Comparison of ENCODE assay signal across 23 cellular contexts in the genomic region with DNA sequence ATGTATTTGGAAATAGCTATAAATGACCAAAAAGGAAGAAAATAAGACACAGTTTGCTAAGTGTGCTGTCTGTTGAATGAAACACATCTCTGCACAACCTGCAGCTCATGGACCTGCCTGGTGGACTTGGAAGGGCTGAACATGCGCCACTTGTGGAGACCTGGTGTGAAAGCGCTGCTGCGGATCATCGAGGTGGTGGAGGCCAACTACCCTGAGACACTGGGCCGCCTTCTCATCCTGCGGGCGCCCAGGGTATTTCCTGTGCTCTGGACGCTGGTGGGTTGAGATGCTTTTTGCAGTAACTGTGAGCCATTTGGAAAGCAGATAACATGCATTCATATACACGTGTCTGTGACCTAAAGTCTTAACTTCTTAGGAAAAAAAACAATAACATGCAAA.
DNase-seq lines count a peak whose midpoint lies in the region; ATAC-seq, FAIRE-seq and TF ChIP-seq lines count a peak whose summit lies in the region.
"Had no signal": no experiment of that assay in that cellular context is flagged by ENCODE, and none has a peak within 500 bp of the region (broad histone marks: within the 10 kb centered on the region; RNA-seq: fewer than 3 reads in every experiment).

No MANE protein-coding gene starts in this region.

- H3K4me3 Mint-ChIP-seq in astrocyte (ENCODE audit: unreplicated experiment): no peak overlapping the region
- no peak overlapping the region for H3K4me3 Mint-ChIP-seq in memory B cell
- H3K4me3 Mint-ChIP-seq: activated CD4-positive, alpha-beta memory T cell treated with anti-CD3 and anti-CD28 coated beads for 36 hours; dendritic cell treated with granulocyte-macrophage colony-stimulating factor and Interleukin-4, amounts not matched to agents 40 ng/mL and 50 ng/mL, for 4 days had no signal

- H3K27ac Mint-ChIP-seq in astrocyte (ENCODE audit: unreplicated experiment): peak overlapping the region; percentile 72
- peak overlapping the region; percentile 31 for H3K27ac Mint-ChIP-seq in memory B cell
- H3K27ac Mint-ChIP-seq: activated CD4-positive, alpha-beta memory T cell treated with anti-CD3 and anti-CD28 coated beads for 36 hours; dendritic cell treated with granulocyte-macrophage colony-stimulating factor and Interleukin-4, amounts not matched to agents 40 ng/mL and 50 ng/mL, for 4 days had no signal

- H3K9me3 Mint-ChIP-seq in astrocyte (ENCODE audit: unreplicated experiment) (no peaks in the 10 kb centered on the region), memory B cell (no peaks in the 10 kb centered on the region)
- H3K9me3 Mint-ChIP-seq: activated CD4-positive, alpha-beta memory T cell treated with anti-CD3 and anti-CD28 coated beads for 36 hours; dendritic cell treated with granulocyte-macrophage colony-stimulating factor and Interleukin-4, amounts not matched to agents 40 ng/mL and 50 ng/mL, for 4 days had no signal

- FAIRE-seq in astrocyte (lab: Jason Lieb, UNC): no peak
- FAIRE-seq: H54, islet of Langerhans, urothelium cell line had no signal

- no peaks in the 10 kb centered on the region for H3K9me2 ChIP-seq in hepatocyte (replicated peaks; ENCODE audit: insufficient read depth)

- H3K27me3 ChIP-seq in heart right ventricle (no peaks in the 10 kb centered on the region), right cardiac atrium (ENCODE audit: control insufficient read depth, insufficient read depth) (no peaks in the 10 kb centered on the region), astrocyte (ENCODE audit: insufficient read depth, low read length) (no peaks in the 10 kb centered on the region), upper lobe of right lung (no peaks in the 10 kb centered on the region), hepatocyte (no peaks in the 10 kb centered on the region)
- H3K27me3 ChIP-seq: right lobe of liver had no signal

- DNase-seq in heart right ventricle (no peak), right cardiac atrium (no peak), astrocyte (ENCODE audit: low read depth) (no peak), memory B cell (ENCODE audit: low spot score in 2 of 2) (no peak), upper lobe of right lung (no peak), hippocampal formation (lab: John Stamatoyannopoulos, UW) (no peak), cerebellar nuclear complex (lab: John Stamatoyannopoulos, UW) (no peak), hepatocyte (ENCODE audit: low spot score) (no peak)
- DNase-seq: activated CD4-positive, alpha-beta memory T cell treated with anti-CD3 and anti-CD28 coated beads for 36 hours; activated CD4-positive, CD25-positive, alpha-beta regulatory T cell; activated naive CD4-positive, alpha-beta T cell treated with Interleukin-2 at 50 U/mL for 16 hours; amniotic stem cell; mammary epithelial cell; NCI-H146; NCI-H2171; NCI-H69; right lobe of liver; stimulated activated CD4-positive, alpha-beta T cell treated with anti-CD3 and anti-CD28 coated beads, Interleukin-15, amount 100 ng/mL, for 24 hours had no signal

- ATAC-seq in heart right ventricle (no peak), right cardiac atrium (no peak), memory B cell (ENCODE audit: low read depth) (no peak), upper lobe of right lung (no peak)

- H3K4me2 ChIP-seq in astrocyte (ENCODE audit: low read length) (no peak overlapping the region), hepatocyte (no peak overlapping the region)

- peaks cover 6% of the 10 kb centered on the region for H4K20me1 ChIP-seq in astrocyte (ENCODE audit: insufficient read depth, low read length)
- H4K20me1 ChIP-seq in hepatocyte (ENCODE audit: insufficient read depth, poor library complexity, severe bottlenecking): no peaks in the 10 kb centered on the region

- H3K27me3 Mint-ChIP-seq in astrocyte (ENCODE audit: low read depth, unreplicated experiment) (no peaks in the 10 kb centered on the region), memory B cell (no peaks in the 10 kb centered on the region)
- H3K27me3 Mint-ChIP-seq: activated CD4-positive, alpha-beta memory T cell treated with anti-CD3 and anti-CD28 coated beads for 36 hours; dendritic cell treated with granulocyte-macrophage colony-stimulating factor and Interleukin-4, amounts not matched to agents 40 ng/mL and 50 ng/mL, for 4 days had no signal

- H3K79me2 ChIP-seq in astrocyte (ENCODE audit: insufficient read depth, low read length) (peaks cover 7% of the 10 kb centered on the region), hepatocyte (no peaks in the 10 kb centered on the region)

- H3K36me3 ChIP-seq in heart right ventricle (peaks cover 0 to 100% (median 80%) of the 10 kb centered on the region in 9 donors), astrocyte (ENCODE audit: insufficient read depth, low read length) (peaks cover 62% of the 10 kb centered on the region), upper lobe of right lung (peaks cover 100% of the 10 kb centered on the region), hepatocyte (replicated peaks; ENCODE audit: insufficient read depth, low read depth) (peaks cover 6% of the 10 kb centered on the region)

- H3K4me3 ChIP-seq in heart right ventricle (no peak overlapping the region), right cardiac atrium (ENCODE audit: low read length) (no peak overlapping the region), astrocyte (ENCODE audit: insufficient read depth, low read depth, low read length) (no peak overlapping the region), upper lobe of right lung (no peak overlapping the region), hepatocyte (no peak overlapping the region)
- H3K4me3 ChIP-seq: right lobe of liver had no signal

- H3K27ac ChIP-seq in heart right ventricle (peak overlapping the region in 8 of 10 donors; percentile 21 to 77 (median 45)), right cardiac atrium (ENCODE audit: low read length) (no peak overlapping the region), astrocyte (ENCODE audit: low read depth, low read length) (no peak overlapping the region), upper lobe of right lung (peak overlapping the region; percentile 42), hepatocyte (no peak overlapping the region)
- H3K27ac ChIP-seq: epithelial cell of prostate, right lobe of liver had no signal

- TF ChIP-seq CTCF in heart right ventricle (IDR thresholded peaks at IDR 0.05): no peak
- no peak for TF ChIP-seq CTCF in astrocyte (IDR thresholded peaks at IDR 0.05; ENCODE audit: insufficient read depth, low read depth, low read length)
- no peak for TF ChIP-seq CTCF in upper lobe of right lung (IDR thresholded peaks at IDR 0.05)
- no peak for TF ChIP-seq CTCF in hepatocyte (IDR thresholded peaks at IDR 0.05; ENCODE audit: poor library complexity)

- H3K9me3 ChIP-seq in heart right ventricle (no peaks in the 10 kb centered on the region), right cardiac atrium (ENCODE audit: control insufficient read depth, low read length) (no peaks in the 10 kb centered on the region), astrocyte (ENCODE audit: insufficient read depth, low read depth, low read length) (no peaks in the 10 kb centered on the region), upper lobe of right lung (no peaks in the 10 kb centered on the region), hepatocyte (ENCODE audit: low read depth) (no peaks in the 10 kb centered on the region)
- H3K9me3 ChIP-seq: right lobe of liver had no signal

- H3K9ac ChIP-seq in astrocyte (ENCODE audit: low read length): no peak overlapping the region

- H3K4me1 ChIP-seq in heart right ventricle (peaks cover 6 to 71% (median 49%) of the 10 kb centered on the region in 9 donors), right cardiac atrium (ENCODE audit: control insufficient read depth, insufficient read depth, low read length) (no peaks in the 10 kb centered on the region), astrocyte (ENCODE audit: insufficient read depth, low read length) (peaks cover 10% of the 10 kb centered on the region), upper lobe of right lung (peaks cover 21% of the 10 kb centered on the region), hepatocyte (ENCODE audit: insufficient read depth) (peaks cover 25% of the 10 kb centered on the region)
- H3K4me1 ChIP-seq: right lobe of liver had no signal

- peaks cover 26% of the 10 kb centered on the region for H3K4me1 Mint-ChIP-seq in astrocyte (ENCODE audit: low read depth, unreplicated experiment)
- H3K4me1 Mint-ChIP-seq in memory B cell: peaks cover 11% of the 10 kb centered on the region

- H2AFZ ChIP-seq in astrocyte (ENCODE audit: low read depth, low read length) (no peak overlapping the region), hepatocyte (no peak overlapping the region)

- H3K36me3 Mint-ChIP-seq in astrocyte (ENCODE audit: low read depth, unreplicated experiment) (peaks cover 38% of the 10 kb centered on the region), memory B cell (peaks cover 64% of the 10 kb centered on the region)

- intact Hi-C loops in heart right ventricle (cut with DNase I) (loop anchor here in 8 of 10 donors (2.0 to 10.0 kb wide), 6 partner anchors 51 to 111 kb away; a partner anchor contains a TSS), right cardiac atrium (cut with DNase I) (no loop called here), upper lobe of right lung (cut with DNase I) (loop anchor here (10.0 kb wide), 1 partner anchor 61 kb away; a partner anchor contains a TSS)

- WGBS in heart right ventricle, 2 donors: 73 to 74% methylated on average over 9 of the region's 9 CpGs
- 69% methylated on average over 9 of the region's 9 CpGs for WGBS in right cardiac atrium
- 94% methylated on average over 9 of the region's 9 CpGs for WGBS in hepatocyte (ENCODE audit: low lambda C conversion rate, missing lambda C conversion rate)

Comparison
In these comparisons a context has a peak if more than half of its experiments do, and no peak if none do; other contexts are left out.
1. H3K27ac ChIP-seq: peak in heart right ventricle (8 of 10) and upper lobe of right lung (single experiment); none in right cardiac atrium (single experiment), astrocyte (single experiment) and hepatocyte (single experiment).
2. intact Hi-C loops: an anchor here in heart right ventricle (2.0 to 10.0 kb wide) and upper lobe of right lung (10.0 kb wide); none called in right cardiac atrium.